In genomic region chr5:90421136-90421535, GRCh38 we compare ENCODE assay signal across 11 cellular contexts. TPM values are rescaled to one million over a fixed set of nuclear protein-coding genes. Genes with fewer than 3 reads are reported as not detected.
DNase-seq lines count a peak whose midpoint lies in the region; ATAC-seq and TF ChIP-seq lines count a peak whose summit lies in the region.
"Had no signal": no experiment of that assay in that cellular context is flagged by ENCODE, and none has a peak within 500 bp of the region (broad histone marks: within the 10 kb centered on the region; RNA-seq: fewer than 3 reads in every experiment).

No MANE protein-coding gene starts in this region.

- no peak overlapping the region for H3K27ac ChIP-seq in testis
- H3K27ac ChIP-seq: BLaER1 treated with 17β-estradiol and CSF1 and Interleukin-3, amounts not matched to agents 10 nM and 100 nM had no signal

- no peaks in the 10 kb centered on the region for H3K27me3 ChIP-seq in testis
- H3K27me3 ChIP-seq: BLaER1 treated with 17β-estradiol and CSF1 and Interleukin-3, amounts not matched to agents 10 nM and 100 nM had no signal

- ATAC-seq in esophagus mucosa (peak; percentile 25), sciatic nerve (peak; percentile 30)

- H3K9me3 ChIP-seq in testis = no peaks in the 10 kb centered on the region
- H3K9me3 ChIP-seq: BLaER1 treated with 17β-estradiol and CSF1 and Interleukin-3, amounts not matched to agents 10 nM and 100 nM had no signal

- TF ChIP-seq CTCF in LNCAP (IDR thresholded peaks at IDR 0.05) (peak; percentile 32; the same call in 1 of the 2 replicates), testis (IDR thresholded peaks at IDR 0.05) (no peak)

- H3K4me3 ChIP-seq in testis = no peak overlapping the region
- H3K4me3 ChIP-seq: BLaER1 treated with 17β-estradiol and CSF1 and Interleukin-3, amounts not matched to agents 10 nM and 100 nM had no signal

- DNase-seq in NCI-H748 (lab: John Stamatoyannopoulos, UW; ENCODE audit: unreplicated experiment) (peak; percentile 12), NCI-H748 treated with DMSO at 0.1 percent for 48 hours (lab: John Stamatoyannopoulos, UW) (no peak), sciatic nerve (ENCODE audit: low spot score) (no peak), testis (no peak), SIG-M5 (lab: John Stamatoyannopoulos, UW) (no peak)
- DNase-seq in activated naive CD4-positive, alpha-beta T cell treated with anti-CD3 and anti-CD28 coated beads, Interleukin-2, amount 50 U/mL, for 16 hours = no peak
- DNase-seq: central memory CD4-positive, alpha-beta T cell; midbrain had no signal

- WGBS in testis, 2 donors = 46 to 57% methylated on average over 4 of the region's 4 CpGs

- TF ChIP-seq POLR2A in testis (IDR thresholded peaks at IDR 0.05) = no peak

- H3K36me3 ChIP-seq in testis (ENCODE audit: low read depth, missing control alignments) = no peaks in the 10 kb centered on the region
- H3K36me3 ChIP-seq: BLaER1 treated with 17β-estradiol and CSF1 and Interleukin-3, amounts not matched to agents 10 nM and 100 nM had no signal

- no peaks in the 10 kb centered on the region for H3K4me1 ChIP-seq in testis
- H3K4me1 ChIP-seq: BLaER1 treated with 17β-estradiol and CSF1 and Interleukin-3, amounts not matched to agents 10 nM and 100 nM had no signal

- intact Hi-C loops in sciatic nerve (cut with DNase I) = no loop called here
- intact Hi-C loops in testis (cut with DNase I; ENCODE audit: low total_unique reads) = no loop called here

RNA-seq across cellular contexts. Expression of gene CETN3, which starts 11.6 kb away (rescaled TPM):
- total RNA-seq in esophagus mucosa (19.2 TPM), sciatic nerve (29.7 TPM), testis (10 to 100 TPM; 56.7 to 60.9 TPM)
- 353 TPM for polyA plus RNA-seq in testis (ENCODE audit: insufficient read depth, low read depth, low replicate concordance)

RNA-seq across cellular contexts. Expression of gene MBLAC2, which starts 53.4 kb away (rescaled TPM):
- total RNA-seq in esophagus mucosa (4.0 TPM), sciatic nerve (8.0 TPM), testis (10 to 100 TPM in 1 of 2 donors, 1 to 10 TPM in 1; 10.0 to 10.2 TPM)
- polyA plus RNA-seq in testis (ENCODE audit: insufficient read depth, low read depth, low replicate concordance) = 4.9 TPM

RNA-seq across cellular contexts. Expression of gene POLR3G, which starts 53.5 kb away (rescaled TPM):
- total RNA-seq in esophagus mucosa = 7.7 TPM
- 5.6 TPM for total RNA-seq in sciatic nerve
- total RNA-seq in testis = 10 to 100 TPM in 1 of 2 donors, 1 to 10 TPM in 1; 9.4 to 13.4 TPM
- polyA plus RNA-seq in testis (ENCODE audit: insufficient read depth, low read depth, low replicate concordance) = 5.2 TPM
